ENCODE assay signal across 26 cellular contexts in genomic region chr17:67137026-67137370, GRCh38.
"Had no signal": no experiment of that assay in that cellular context is flagged by ENCODE, and none has a peak within 500 bp of the region (broad histone marks: within the 10 kb centered on the region; RNA-seq: fewer than 3 reads in every experiment).

No MANE protein-coding gene starts in this region.

- H3K9me3 ChIP-seq: body of pancreas, gastrocnemius medialis, testis, uterus had no signal

- H3K4me1 ChIP-seq: gastrocnemius medialis, neural progenitor cell, testis, uterus had no signal

- ATAC-seq: activated CD4-positive, alpha-beta T cell treated with anti-CD3 and anti-CD28 coated beads for 36 hours; activated CD8-positive, alpha-beta T cell treated with anti-CD3 and anti-CD28 coated beads, Interleukin-2, amount 10 ng/mL, durations not matched to agents 7 days and 5 days; body of pancreas; esophagus mucosa; gastrocnemius medialis; naive thymus-derived CD4-positive, alpha-beta T cell; right cardiac atrium had no signal

- H3K4me3 ChIP-seq: body of pancreas, coronary artery, gastrocnemius medialis, neural progenitor cell, spleen, testis, uterus had no signal

- H3K4me3 Mint-ChIP-seq: activated CD4-positive, alpha-beta T cell treated with anti-CD3 and anti-CD28 coated beads for 36 hours; activated CD8-positive, alpha-beta T cell treated with anti-CD3 and anti-CD28 coated beads, Interleukin-2, amount 10 ng/mL, durations not matched to agents 7 days and 5 days; activated naive CD8-positive, alpha-beta T cell; effector memory CD8-positive, alpha-beta T cell; naive thymus-derived CD4-positive, alpha-beta T cell; neural progenitor cell; type B pancreatic cell had no signal

- H3K27me3 Mint-ChIP-seq: activated CD4-positive, alpha-beta T cell treated with anti-CD3 and anti-CD28 coated beads for 36 hours; activated naive CD8-positive, alpha-beta T cell; effector memory CD8-positive, alpha-beta T cell; naive thymus-derived CD4-positive, alpha-beta T cell; type B pancreatic cell had no signal

- H2AFZ ChIP-seq: neural progenitor cell had no signal

- H3K4me2 ChIP-seq: neural progenitor cell had no signal

- DNase-seq: activated CD4-positive, alpha-beta T cell treated with anti-CD3 and anti-CD28 coated beads for 36 hours; activated CD4-positive, CD25-positive, alpha-beta regulatory T cell; activated CD8-positive, alpha-beta T cell treated with anti-CD3 and anti-CD28 coated beads, Interleukin-2, amount 10 ng/mL, durations not matched to agents 7 days and 5 days; activated effector memory CD4-positive, alpha-beta T cell treated with Interleukin-2 at 50 U/mL for 16 hours; activated naive CD4-positive, alpha-beta T cell treated with Interleukin-2 at 50 U/mL for 16 hours; anterior cingulate cortex; body of pancreas; effector memory CD8-positive, alpha-beta T cell; gastrocnemius medialis; hippocampal formation; kidney; midbrain; naive thymus-derived CD4-positive, alpha-beta T cell; occipital lobe; posterior cingulate gyrus; right cardiac atrium; spleen; stimulated activated naive CD4-positive, alpha-beta T cell treated with Interleukin-2 at 50 U/mL for 16 hours; T-helper 1 cell; testis; uterus had no signal

- H3K9ac ChIP-seq: neural progenitor cell had no signal

- H3K36me3 ChIP-seq: uterus had no signal

- H3K27ac Mint-ChIP-seq: activated CD4-positive, alpha-beta T cell treated with anti-CD3 and anti-CD28 coated beads for 36 hours; activated naive CD8-positive, alpha-beta T cell; neural progenitor cell; type B pancreatic cell had no signal

- H3K27ac ChIP-seq: coronary artery, gastrocnemius medialis, neural progenitor cell, spleen, testis, uterus had no signal

- H3K9me3 Mint-ChIP-seq: effector memory CD8-positive, alpha-beta T cell; neural progenitor cell; type B pancreatic cell had no signal

- H3K27me3 ChIP-seq: body of pancreas, gastrocnemius medialis, neural progenitor cell, spleen, testis, uterus had no signal

- H3K4me1 Mint-ChIP-seq: neural progenitor cell had no signal
